ENCODE assay signal across 13 cellular contexts in the genomic region with DNA sequence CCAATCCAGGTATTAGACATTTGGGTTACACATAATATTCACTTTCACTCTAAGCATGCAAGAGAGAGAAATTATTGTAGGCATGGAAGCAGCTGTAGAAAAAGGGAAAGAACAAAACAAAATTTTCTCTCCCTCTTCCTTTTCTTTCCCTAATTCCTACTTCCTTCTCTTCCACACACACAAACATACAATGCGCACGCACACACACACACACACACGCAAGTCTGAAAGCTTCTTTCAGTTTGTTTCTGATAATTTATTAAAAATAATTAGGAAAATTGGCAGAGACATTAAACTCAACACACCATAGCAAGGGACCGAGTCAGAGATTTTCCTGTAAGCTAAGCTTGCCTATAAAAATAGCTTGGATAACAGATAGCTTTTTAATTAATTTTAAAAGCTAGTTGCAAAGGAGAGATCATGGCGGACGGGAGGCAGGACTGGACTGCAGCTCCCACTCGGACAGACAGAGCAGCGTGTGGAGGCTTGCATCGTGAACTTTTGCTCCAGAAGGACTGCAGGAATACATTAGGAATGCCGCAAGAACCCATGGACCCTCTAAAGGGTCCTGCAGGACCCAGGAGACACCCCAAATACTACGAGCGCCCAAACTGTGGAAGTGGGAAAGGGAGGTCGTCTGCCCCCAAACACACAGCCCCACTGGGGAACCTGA.
A peak's percentile ranks its signal among the peaks of the same experiment; 100 is the strongest.
DNase-seq lines count a peak whose midpoint lies in the region; ATAC-seq, FAIRE-seq and TF ChIP-seq lines count a peak whose summit lies in the region.
"Had no signal": no experiment of that assay in that cellular context is flagged by ENCODE, and none has a peak within 500 bp of the region (broad histone marks: within the 10 kb centered on the region; RNA-seq: fewer than 3 reads in every experiment).

No MANE protein-coding gene starts in this region.

- 80 to 83% (median 82%) methylated on average over 13 of the region's 13 CpGs for whole genome bisulfite sequencing in psoas muscle, 3 donors

- no peak overlapping the region for H3K27ac ChIP-seq in psoas muscle

- no peaks in the 10 kb centered on the region for H3K4me1 ChIP-seq in psoas muscle

- no peaks in the 10 kb centered on the region for H3K36me3 ChIP-seq in psoas muscle (ENCODE audit: insufficient read depth in 1 of 2, low read depth in 1 of 2)

- TF ChIP-seq CTCF in WI38 (IDR thresholded peaks at IDR 0.05; ENCODE audit: low read depth, low read length), result no peak
- TF ChIP-seq CTCF in psoas muscle (IDR thresholded peaks at IDR 0.05), result no peak

- H3K9me3 ChIP-seq in psoas muscle, result no peaks in the 10 kb centered on the region

- H3K27me3 ChIP-seq in psoas muscle (ENCODE audit: insufficient read depth in 3 of 3, low read length in 2 of 3), result no peaks in the 10 kb centered on the region

- ATAC-seq in left cardiac atrium (peak; percentile 75), psoas muscle (peak in 1 of 4 donors; percentile 51), GM18502 (IDR thresholded peaks at IDR 0.05; ENCODE audit: poor library complexity, unreplicated experiment) (no peak)
- ATAC-seq: activated T-cell treated with anti-CD3 and anti-CD28 coated beads, Interleukin-2, amount 50 U/mL, for 4 hours had no signal

- H3K4me3 ChIP-seq in WI38 (ENCODE audit: low read depth, low read length) (peak overlapping the region; percentile 70), psoas muscle (peak overlapping the region; percentile 1)

- FAIRE-seq in urothelium cell line (lab: Jason Lieb, UNC), result no peak

- intact Hi-C loops in left cardiac atrium (cut with DNase I) (no loop called here), psoas muscle (cut with DNase I) (no loop called here)

- DNase-seq in DMS153 treated with DMSO at 0.1 percent for 48 hours (lab: John Stamatoyannopoulos, UW; ENCODE audit: unreplicated experiment) (peak; percentile 27), left cardiac atrium (no peak), psoas muscle (no peak), NCI-H1092 treated with DMSO at 0.1 percent for 48 hours (lab: John Stamatoyannopoulos, UW) (no peak), urothelium cell line (ENCODE audit: low spot score) (no peak), NCI-H1048 (lab: John Stamatoyannopoulos, UW) (no peak)
- DNase-seq: activated T-cell treated with anti-CD3 and anti-CD28 coated beads, Interleukin-2, amount 50 U/mL, for 4 hours; dermis blood vessel endothelial cell; immature natural killer cell; NCI-H524 treated with DMSO at 0.1 percent for 48 hours; T-helper 2 cell had no signal
